28 cellular contexts compared by ENCODE assay signal in the genomic region with DNA sequence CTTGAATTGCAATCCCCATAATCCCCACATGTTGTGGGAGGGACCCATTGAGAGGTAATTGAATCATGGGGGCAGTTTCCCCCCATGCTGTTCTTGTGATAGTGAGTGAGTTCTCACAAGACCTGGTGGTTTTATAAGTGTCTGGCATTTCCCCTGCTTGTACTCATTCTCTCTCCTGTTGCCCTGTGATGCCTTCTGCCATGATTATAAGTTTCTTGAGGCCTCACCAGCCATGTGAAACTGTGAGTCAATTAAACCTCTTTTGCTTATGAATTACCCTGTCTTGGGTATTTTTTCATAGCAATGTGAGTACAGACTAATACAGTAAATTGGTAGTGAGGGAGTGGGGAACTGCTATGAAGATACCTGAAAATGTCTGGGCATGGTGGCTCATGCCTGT.
"Had no signal": no experiment of that assay in that cellular context is flagged by ENCODE, and none has a peak within 500 bp of the region (broad histone marks: within the 10 kb centered on the region; RNA-seq: fewer than 3 reads in every experiment).

No MANE protein-coding gene starts in this region.

- H3K4me3 ChIP-seq: body of pancreas, breast epithelium, K562, Peyer's patch, SJSA1 had no signal

- H3K4me3 Mint-ChIP-seq: activated naive CD4-positive, alpha-beta T cell treated with anti-CD3 and anti-CD28 coated beads, Interleukin-2, amount 10 ng/mL, durations not matched to agents 7 days and 5 days; activated naive CD8-positive, alpha-beta T cell; activated T-helper 1 cell treated with anti-CD3 and anti-CD28 coated beads, Interleukin-12 subunit alpha, Interleukin-12 subunit beta, Interleukin-2, Interleukin-4 antibody, amounts not matched to agents 30 ng/mL and 10 ng/mL and 1 ng/mL, durations not matched to agents 14 hours and 24 hours and 36 hours; T-helper 1 cell treated with Interleukin-12 subunit alpha and Interleukin-12 subunit beta and Interleukin-4 antibody, amounts not matched to agents 30 μg/mL and 1 μg/mL, for 36 hours; T-helper 2 cell treated with Interferon-gamma antibody and Interleukin-4, amounts not matched to agents 5 μg/mL and 100 μg/mL, for 36 hours; WTC11 had no signal

- H3K4me1 ChIP-seq: body of pancreas, breast epithelium, Peyer's patch, SJSA1 had no signal

- H3K27ac ChIP-seq: body of pancreas, breast epithelium, Peyer's patch, SJSA1 had no signal

- H3K27ac Mint-ChIP-seq: activated naive CD4-positive, alpha-beta T cell treated with anti-CD3 and anti-CD28 coated beads, Interleukin-2, amount 10 ng/mL, durations not matched to agents 7 days and 5 days; activated naive CD8-positive, alpha-beta T cell; activated T-helper 1 cell treated with anti-CD3 and anti-CD28 coated beads, Interleukin-12 subunit alpha, Interleukin-12 subunit beta, Interleukin-2, Interleukin-4 antibody, amounts not matched to agents 30 ng/mL and 10 ng/mL and 1 ng/mL, durations not matched to agents 14 hours and 24 hours and 36 hours; T-helper 1 cell treated with Interleukin-12 subunit alpha and Interleukin-12 subunit beta and Interleukin-4 antibody, amounts not matched to agents 30 μg/mL and 1 μg/mL, for 36 hours; T-helper 2 cell treated with Interferon-gamma antibody and Interleukin-4, amounts not matched to agents 5 μg/mL and 100 μg/mL, for 36 hours; WTC11 had no signal

- ATAC-seq: activated CD4-positive, CD25-positive, alpha-beta regulatory T cell treated with anti-CD3 and anti-CD28 coated beads, Interleukin-2, amount 50 U/mL, for 24 hours; body of pancreas; K562; PC-3; WTC11 had no signal

- DNase-seq: activated CD4-positive, alpha-beta T cell treated with anti-CD3 and anti-CD28 coated beads for 48 hours; activated CD8-positive, alpha-beta memory T cell treated with anti-CD3 and anti-CD28 coated beads, Interleukin-2, amount 50 U/mL, for 4 hours; activated effector memory CD4-positive, alpha-beta T cell treated with Interleukin-2 at 50 U/mL for 16 hours; activated naive CD4-positive, alpha-beta T cell treated with anti-CD3 and anti-CD28 coated beads, Interleukin-2, amount 10 ng/mL, durations not matched to agents 7 days and 5 days; activated T-cell treated with anti-CD3 and anti-CD28 coated beads for 4 hours; amygdala; body of pancreas; IMR-90; NCI-H1105; NCI-H1417 treated with DMSO at 0.1 percent for 48 hours; NCI-H187 treated with DMSO at 0.1 percent for 48 hours; NCI-H345; NCI-H524 treated with DMSO at 0.1 percent for 48 hours; NK-92 treated with Interleukin-12 subunit alpha and Interleukin-12 subunit beta, amount 100 ng/mL, for 24 hours; PC-3; Peyer's patch; RPMI8226; SHP77 treated with DMSO at 0.1 percent for 48 hours; SK-N-SH had no signal

- H3K9me3 ChIP-seq: SJSA1, SK-N-SH had no signal

- H3K27me3 ChIP-seq: body of pancreas, breast epithelium, Peyer's patch, SJSA1 had no signal

- H3K36me3 ChIP-seq: breast epithelium, Peyer's patch, SJSA1 had no signal
